1 cellular context compared by ENCODE assay signal in genomic region chr1:53111073-53111556, GRCh38.
TF ChIP-seq lines count a peak whose summit lies in the region.

No MANE protein-coding gene starts in this region.

TF ChIP-seq in HepG2, 621 proteins besides CTCF, POLR2A, EP300 and RAD21 (continued from another document and continues in another):
- TF ChIP-seq REST (IDR thresholded peaks at IDR 0.05; ENCODE audit: borderline replicate concordance in 1 of 2, low read depth in 1 of 2, low read length in 2 of 2) (no peak), ZSCAN12 (CRISPR knock-in tag; IDR thresholded peaks at IDR 0.05) (no peak), FOXO4 (CRISPR knock-in tag; conservative IDR thresholded peaks at IDR 0.05) (no peak), ZBTB21 (CRISPR knock-in tag; IDR thresholded peaks at IDR 0.05) (no peak), DBP (CRISPR knock-in tag; IDR thresholded peaks at IDR 0.05; ENCODE audit: not compliant biosample characterization) (no peak), ZNF597 (CRISPR knock-in tag; IDR thresholded peaks at IDR 0.05) (no peak), ZNF672 (CRISPR knock-in tag; IDR thresholded peaks at IDR 0.05) (no peak), ZNF503 (CRISPR knock-in tag; IDR thresholded peaks at IDR 0.05) (no peak), ZNF382 (CRISPR knock-in tag; IDR thresholded peaks at IDR 0.05; ENCODE audit: borderline replicate concordance) (no peak), AFF4 (CRISPR knock-in tag; IDR thresholded peaks at IDR 0.05) (no peak), CCAR2 (optimal IDR thresholded peaks at IDR 0.05; ENCODE audit: low read depth, low read length) (peak; percentile 66), CHD2 (IDR thresholded peaks at IDR 0.05; ENCODE audit: low read depth, low read length) (no peak), ZNF720 (CRISPR knock-in tag; IDR thresholded peaks at IDR 0.05) (no peak), ZNF430 (CRISPR knock-in tag; IDR thresholded peaks at IDR 0.05) (peak; percentile 40; the same call in 1 of the 2 replicates), ZNF253 (CRISPR knock-in tag; IDR thresholded peaks at IDR 0.05; ENCODE audit: borderline replicate concordance) (no peak), ZNF446 (CRISPR knock-in tag; IDR thresholded peaks at IDR 0.05) (no peak), ZBTB46 (CRISPR knock-in tag; IDR thresholded peaks at IDR 0.05; ENCODE audit: borderline replicate concordance) (no peak), PRDM4 (CRISPR knock-in tag; IDR thresholded peaks at IDR 0.05; ENCODE audit: borderline replicate concordance) (no peak), ZNF431 (CRISPR knock-in tag; IDR thresholded peaks at IDR 0.05; ENCODE audit: borderline replicate concordance, low read depth) (no peak), ZNF232 (CRISPR knock-in tag; IDR thresholded peaks at IDR 0.05; ENCODE audit: borderline replicate concordance) (no peak), ZNF251 (CRISPR knock-in tag; IDR thresholded peaks at IDR 0.05) (no peak), HNRNPK (IDR thresholded peaks at IDR 0.05; ENCODE audit: low read depth, low read length, poor library complexity, severe bottlenecking) (no peak), SSRP1 (CRISPR knock-in tag; IDR thresholded peaks at IDR 0.05) (no peak), PITX1 (CRISPR knock-in tag; IDR thresholded peaks at IDR 0.05) (peak; percentile 21; the same call in 1 of the 2 replicates), ZNF235 (CRISPR knock-in tag; IDR thresholded peaks at IDR 0.05; ENCODE audit: borderline replicate concordance) (no peak), ZNF263 (CRISPR knock-in tag; IDR thresholded peaks at IDR 0.05) (0 out of 2 replicates have a peak, but pooled peaks have one; percentile 21), LBX2 (CRISPR knock-in tag; IDR thresholded peaks at IDR 0.05; ENCODE audit: borderline replicate concordance) (no peak), ZFP36L1 (CRISPR knock-in tag; IDR thresholded peaks at IDR 0.05) (0 out of 2 replicates have a peak, but pooled peaks have one; percentile 6), GTF3A (CRISPR knock-in tag; conservative IDR thresholded peaks at IDR 0.05) (no peak), HNF4G (IDR thresholded peaks at IDR 0.05; ENCODE audit: borderline replicate concordance, low read depth, low read length) (peak; percentile 61; the same call in 1 of the 2 replicates), HNF4G (CRISPR knock-in tag; IDR thresholded peaks at IDR 0.05; ENCODE audit: borderline replicate concordance, low read depth) (peak; percentile 78; the same call in 1 of the 2 replicates), BRCA1 (CRISPR knock-in tag; IDR thresholded peaks at IDR 0.05) (no peak), FUBP1 (CRISPR knock-in tag; IDR thresholded peaks at IDR 0.05; ENCODE audit: borderline replicate concordance) (no peak), PREB (CRISPR knock-in tag; IDR thresholded peaks at IDR 0.05) (no peak), SRSF1 (optimal IDR thresholded peaks at IDR 0.05; ENCODE audit: low read depth, low read length) (no peak), REXO4 (CRISPR knock-in tag; IDR thresholded peaks at IDR 0.05; ENCODE audit: borderline replicate concordance) (no peak), SNAI1 (CRISPR knock-in tag; IDR thresholded peaks at IDR 0.05; ENCODE audit: borderline replicate concordance) (no peak), ERF (CRISPR knock-in tag; IDR thresholded peaks at IDR 0.05) (peak; percentile 68; the same call in 1 of the 2 replicates), THAP11 (CRISPR knock-in tag; IDR thresholded peaks at IDR 0.05) (no peak), ESRRA (CRISPR knock-in tag; IDR thresholded peaks at IDR 0.05; ENCODE audit: low read depth) (no peak)
